ENCODE assay signal across 29 cellular contexts in genomic region chr2:77147154-77147553, GRCh38.
"Had no signal": no experiment of that assay in that cellular context is flagged by ENCODE, and none has a peak within 500 bp of the region (broad histone marks: within the 10 kb centered on the region; RNA-seq: fewer than 3 reads in every experiment).

No MANE protein-coding gene starts in this region.

- H3K4me3 ChIP-seq: breast epithelium, colonic mucosa, esophagus squamous epithelium, heart right ventricle, mucosa of descending colon, skin epidermis, testis, transverse colon, uterus had no signal

- H3K27me3 ChIP-seq: breast epithelium, colonic mucosa, esophagus squamous epithelium, heart right ventricle, testis, transverse colon, uterus had no signal

- H3K27ac ChIP-seq: breast epithelium, colonic mucosa, epithelial cell of prostate, esophagus squamous epithelium, heart right ventricle, skin epidermis, testis, transverse colon, uterus had no signal

- DNase-seq: activated CD4-positive, alpha-beta T cell treated with anti-CD3 and anti-CD28 coated beads for 1 hour; activated CD4-positive, alpha-beta T cell treated with anti-CD3 and anti-CD28 coated beads, Interleukin-2, amount 10 ng/mL, durations not matched to agents 7 days and 5 days; activated CD8-positive, alpha-beta T cell treated with anti-CD3 and anti-CD28 coated beads for 36 hours; activated gamma-delta T cell treated with Interleukin-2 at 50 U/mL for 16 hours; activated naive CD4-positive, alpha-beta T cell treated with anti-CD3 and anti-CD28 coated beads, Interleukin-2, amount 50 U/mL, for 16 hours; activated naive CD8-positive, alpha-beta T cell treated with anti-CD3 and anti-CD28 coated beads, Interleukin-2, amount 50 U/mL, for 24 hours; activated T-cell treated with anti-CD3 and anti-CD28 coated beads, Interleukin-2, amount 50 U/mL, for 4 hours; amygdala; cerebellar nuclear complex; colonic mucosa; effector CD8-positive, alpha-beta T cell; esophagus squamous epithelium; foreskin melanocyte; heart right ventricle; left ventricle myocardium superior; mucosa of descending colon; stimulated activated CD4-positive, alpha-beta T cell treated with anti-CD3 and anti-CD28 coated beads, Interleukin-12 subunit alpha, Interleukin-12 subunit beta, amount 100 ng/mL, for 4 hours; stimulated activated CD4-positive, alpha-beta T cell treated with anti-CD3 and anti-CD28 coated beads, Interleukin-4, amount 100 ng/mL, for 1 hour; stimulated activated naive CD8-positive, alpha-beta T cell treated with anti-CD3 and anti-CD28 coated beads, Interleukin-15, Interleukin-2, amounts not matched to agents 100 U/mL and 50 U/mL, for 24 hours; testis; transverse colon; uterus had no signal

- H3K9me3 ChIP-seq: colonic mucosa, mucosa of descending colon, testis, transverse colon, uterus had no signal

- H3K4me1 ChIP-seq: breast epithelium, colonic mucosa, esophagus squamous epithelium, heart right ventricle, testis, transverse colon, uterus had no signal

- H3K36me3 ChIP-seq: breast epithelium, colonic mucosa, esophagus squamous epithelium, heart right ventricle, transverse colon, uterus had no signal

- ATAC-seq: activated CD8-positive, alpha-beta T cell treated with anti-CD3 and anti-CD28 coated beads for 36 hours; activated naive CD8-positive, alpha-beta T cell treated with anti-CD3 and anti-CD28 coated beads, Interleukin-2, amount 50 U/mL, for 24 hours; activated T-cell treated with anti-CD3 and anti-CD28 coated beads, Interleukin-2, amount 50 U/mL, for 4 hours; activated T-helper 17 cell treated with anti-CD3 and anti-CD28 coated beads, Interleukin-2, amount 50 U/mL, for 72 hours; heart right ventricle; left ventricle myocardium superior; mucosa of descending colon; natural killer cell treated with Interleukin-12 subunit alpha and Interleukin-12 subunit beta and Interleukin-15 and Interleukin-18, amount 100 ng/mL, for 72 hours; sciatic nerve; stimulated activated naive CD8-positive, alpha-beta T cell treated with anti-CD3 and anti-CD28 coated beads, Interleukin-15, Interleukin-2, amounts not matched to agents 100 U/mL and 50 U/mL, for 24 hours; WTC11 had no signal
